11 cellular contexts compared by ENCODE assay signal in genomic region chr14:74988131-74988530, GRCh38. TPM values are rescaled to one million over a fixed set of nuclear protein-coding genes. Genes with fewer than 3 reads are reported as not detected.
DNase-seq lines count a peak whose midpoint lies in the region; ATAC-seq and TF ChIP-seq lines count a peak whose summit lies in the region.
"Had no signal": no experiment of that assay in that cellular context is flagged by ENCODE, and none has a peak within 500 bp of the region (broad histone marks: within the 10 kb centered on the region; RNA-seq: fewer than 3 reads in every experiment).

No MANE protein-coding gene starts in this region.

- peak overlapping the region; percentile 1 for H3K4me2 ChIP-seq in skeletal muscle satellite cell (ENCODE audit: low read length)

- no peaks in the 10 kb centered on the region for H3K9me3 ChIP-seq in skeletal muscle satellite cell (replicated peaks; ENCODE audit: low read length)
- no peaks in the 10 kb centered on the region for H3K9me3 ChIP-seq in thyroid gland
- H3K9me3 ChIP-seq: neutrophil had no signal

- peak; percentile 13 for DNase-seq in NCI-H2029 (lab: John Stamatoyannopoulos, UW)
- DNase-seq in NCI-H2029 treated with DMSO at 0.1 percent for 48 hours (lab: John Stamatoyannopoulos, UW) = no peak
- DNase-seq in RKO (ENCODE audit: low spot score) = peak; percentile 44
- peak; percentile 28 for DNase-seq in fibroblast of mammary gland (ENCODE audit: low read depth)
- no peak for DNase-seq in stimulated activated naive CD4-positive, alpha-beta T cell treated with Interleukin-2 at 50 U/mL for 16 hours (lab: John Stamatoyannopoulos, UW)
- no peak for DNase-seq in thyroid gland
- DNase-seq: cortex of kidney had no signal

- ATAC-seq in GM18517 (IDR thresholded peaks at IDR 0.05; ENCODE audit: unreplicated experiment) = no peak

- peaks cover 32% of the 10 kb centered on the region for H3K4me1 ChIP-seq in skeletal muscle satellite cell (ENCODE audit: control insufficient read depth, insufficient read depth, low read length)
- peaks cover 15 to 23% of the 10 kb centered on the region in 2 donors for H3K4me1 ChIP-seq in thyroid gland

- H3K27me3 ChIP-seq in skeletal muscle satellite cell (ENCODE audit: control insufficient read depth, insufficient read depth, low read length) (no peaks in the 10 kb centered on the region), thyroid gland (no peaks in the 10 kb centered on the region)
- H3K27me3 ChIP-seq: neutrophil had no signal

- intact Hi-C loops in thyroid gland (cut with DNase I) = no loop called here

- no peak for TF ChIP-seq POLR2A in thyroid gland (IDR thresholded peaks at IDR 0.05)

- H3K4me3 ChIP-seq in fibroblast of mammary gland (ENCODE audit: control insufficient read depth, low read depth, low read length) (no peak overlapping the region), skeletal muscle satellite cell (ENCODE audit: low read length) (no peak overlapping the region), thyroid gland (replicated peaks in 1 of 3) (no peak overlapping the region)
- H3K4me3 ChIP-seq: K562 had no signal

- no peak overlapping the region for H3K27ac ChIP-seq in thyroid gland

- H3K36me3 ChIP-seq in skeletal muscle satellite cell (ENCODE audit: insufficient read depth, low read length) (no peaks in the 10 kb centered on the region), thyroid gland (no peaks in the 10 kb centered on the region)
- H3K36me3 ChIP-seq: neutrophil had no signal

- H3K9ac ChIP-seq in skeletal muscle satellite cell (ENCODE audit: low read depth, low read length) = peak overlapping the region; percentile 22

- TF ChIP-seq CTCF in fibroblast of mammary gland (conservative IDR thresholded peaks at IDR 0.05; ENCODE audit: control insufficient read depth, insufficient read depth, low read depth, low read length) (no peak), thyroid gland (IDR thresholded peaks at IDR 0.05) (no peak)

- WGBS in thyroid gland, 2 donors = 56 to 63% methylated on average over 4 of the region's 4 CpGs

RNA-seq across cellular contexts. Expression of gene EIF2B2, which starts 14.6 kb away (rescaled TPM):
- total RNA-seq in skeletal muscle satellite cell (2012; rRNA removed) = 27.5 and 49.2 TPM in 2 replicates
- total RNA-seq in thyroid gland = 10 to 100 TPM; 47.0 to 94.8 (median 69.3) TPM

RNA-seq across cellular contexts. Expression of gene PGF, which starts 32.7 kb away (rescaled TPM):
- 4.3 and 6.8 TPM in 2 replicates for total RNA-seq in skeletal muscle satellite cell (2012; rRNA removed)
- total RNA-seq in thyroid gland = 10 to 100 TPM; 34.4 to 68.8 (median 61.0) TPM

Comparison
In these comparisons a context has a peak if more than half of its experiments do, and no peak if none do; other contexts are left out.
1. DNase-seq: peak in NCI-H2029 (single experiment), RKO (single experiment) and fibroblast of mammary gland (single experiment); none in NCI-H2029 treated with DMSO at 0.1 percent for 48 hours (single experiment), stimulated activated naive CD4-positive, alpha-beta T cell treated with Interleukin-2 at 50 U/mL for 16 hours (single experiment) and thyroid gland (0 of 2).